Comparison of ENCODE assay signal across 13 cellular contexts in the genomic region with DNA sequence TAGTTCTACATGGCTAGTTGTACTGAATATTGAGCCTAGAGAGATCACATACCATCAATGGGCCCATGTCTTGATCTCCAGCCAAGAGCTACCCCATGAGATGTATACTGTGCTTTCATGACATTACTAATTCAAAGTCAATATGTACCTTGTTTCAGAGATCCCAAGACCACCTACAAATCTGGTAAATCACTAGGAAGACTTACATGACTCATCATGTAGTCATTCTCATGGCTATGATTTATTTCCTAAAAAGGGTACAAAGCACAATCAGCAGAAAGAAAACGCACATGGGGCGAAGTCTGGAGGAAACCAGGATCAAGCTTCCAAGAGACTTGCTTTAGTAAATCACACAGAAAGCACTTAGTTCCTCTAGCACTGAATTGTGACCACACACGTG.
DNase-seq lines count a peak whose midpoint lies in the region; ATAC-seq and FAIRE-seq lines count a peak whose summit lies in the region.
"Had no signal": no experiment of that assay in that cellular context is flagged by ENCODE, and none has a peak within 500 bp of the region (broad histone marks: within the 10 kb centered on the region; RNA-seq: fewer than 3 reads in every experiment).

No MANE protein-coding gene starts in this region.

- H3K27ac Mint-ChIP-seq in activated naive CD8-positive, alpha-beta T cell treated with anti-CD3 and anti-CD28 coated beads, Interleukin-2, amount 50 U/mL, for 24 hours = no peak overlapping the region
- no peak overlapping the region for H3K27ac Mint-ChIP-seq in activated naive CD8-positive, alpha-beta T cell treated with anti-CD3 and anti-CD28 coated beads for 36 hours
- H3K27ac Mint-ChIP-seq in activated CD8-positive, alpha-beta T cell treated with anti-CD3 and anti-CD28 coated beads, Interleukin-2, amount 10 ng/mL, durations not matched to agents 7 days and 5 days = no peak overlapping the region
- H3K27ac Mint-ChIP-seq: activated CD4-positive, alpha-beta T cell treated with anti-CD3 and anti-CD28 coated beads, Interleukin-2, amount 10 ng/mL, durations not matched to agents 24 days and 14 days had no signal

- FAIRE-seq in urothelium cell line (lab: Jason Lieb, UNC) = no peak

- no peak overlapping the region for H3K4me3 Mint-ChIP-seq in activated naive CD8-positive, alpha-beta T cell treated with anti-CD3 and anti-CD28 coated beads, Interleukin-2, amount 50 U/mL, for 24 hours
- H3K4me3 Mint-ChIP-seq in activated naive CD8-positive, alpha-beta T cell treated with anti-CD3 and anti-CD28 coated beads for 36 hours = no peak overlapping the region
- no peak overlapping the region for H3K4me3 Mint-ChIP-seq in activated CD8-positive, alpha-beta T cell treated with anti-CD3 and anti-CD28 coated beads, Interleukin-2, amount 10 ng/mL, durations not matched to agents 7 days and 5 days
- H3K4me3 Mint-ChIP-seq: activated CD4-positive, alpha-beta T cell treated with anti-CD3 and anti-CD28 coated beads, Interleukin-2, amount 10 ng/mL, durations not matched to agents 24 days and 14 days had no signal

- H3K36me3 Mint-ChIP-seq in activated naive CD8-positive, alpha-beta T cell treated with anti-CD3 and anti-CD28 coated beads, Interleukin-2, amount 50 U/mL, for 24 hours (ENCODE audit: low read depth) = peaks cover 7% of the 10 kb centered on the region
- peaks cover 49% of the 10 kb centered on the region for H3K36me3 Mint-ChIP-seq in activated naive CD8-positive, alpha-beta T cell treated with anti-CD3 and anti-CD28 coated beads for 36 hours
- no peaks in the 10 kb centered on the region for H3K36me3 Mint-ChIP-seq in activated CD8-positive, alpha-beta T cell treated with anti-CD3 and anti-CD28 coated beads, Interleukin-2, amount 10 ng/mL, durations not matched to agents 7 days and 5 days (ENCODE audit: low read depth)

- POLR2A ChIA-PET in activated CD8-positive, alpha-beta T cell treated with anti-CD3 and anti-CD28 coated beads, Interleukin-2, amount 10 ng/mL, durations not matched to agents 7 days and 5 days (lab: Charles Lee) = no interaction called here

- H3K9me3 Mint-ChIP-seq in activated naive CD8-positive, alpha-beta T cell treated with anti-CD3 and anti-CD28 coated beads, Interleukin-2, amount 50 U/mL, for 24 hours = no peaks in the 10 kb centered on the region
- H3K9me3 Mint-ChIP-seq in activated naive CD8-positive, alpha-beta T cell treated with anti-CD3 and anti-CD28 coated beads for 36 hours = peaks cover 9% of the 10 kb centered on the region
- H3K9me3 Mint-ChIP-seq in activated CD8-positive, alpha-beta T cell treated with anti-CD3 and anti-CD28 coated beads, Interleukin-2, amount 10 ng/mL, durations not matched to agents 7 days and 5 days (ENCODE audit: insufficient read depth) = no peaks in the 10 kb centered on the region

- H3K4me1 Mint-ChIP-seq in activated naive CD8-positive, alpha-beta T cell treated with anti-CD3 and anti-CD28 coated beads, Interleukin-2, amount 50 U/mL, for 24 hours = peaks cover 42% of the 10 kb centered on the region
- peaks cover 45% of the 10 kb centered on the region for H3K4me1 Mint-ChIP-seq in activated naive CD8-positive, alpha-beta T cell treated with anti-CD3 and anti-CD28 coated beads for 36 hours
- H3K4me1 Mint-ChIP-seq in activated CD8-positive, alpha-beta T cell treated with anti-CD3 and anti-CD28 coated beads, Interleukin-2, amount 10 ng/mL, durations not matched to agents 7 days and 5 days (ENCODE audit: low read depth) = no peaks in the 10 kb centered on the region

- no peaks in the 10 kb centered on the region for H3K27me3 Mint-ChIP-seq in activated naive CD8-positive, alpha-beta T cell treated with anti-CD3 and anti-CD28 coated beads, Interleukin-2, amount 50 U/mL, for 24 hours
- no peaks in the 10 kb centered on the region for H3K27me3 Mint-ChIP-seq in activated naive CD8-positive, alpha-beta T cell treated with anti-CD3 and anti-CD28 coated beads for 36 hours
- no peaks in the 10 kb centered on the region for H3K27me3 Mint-ChIP-seq in activated CD8-positive, alpha-beta T cell treated with anti-CD3 and anti-CD28 coated beads, Interleukin-2, amount 10 ng/mL, durations not matched to agents 7 days and 5 days (ENCODE audit: low read depth)
- H3K27me3 Mint-ChIP-seq: activated CD4-positive, alpha-beta T cell treated with anti-CD3 and anti-CD28 coated beads, Interleukin-2, amount 10 ng/mL, durations not matched to agents 24 days and 14 days had no signal

- CTCF ChIA-PET in activated CD8-positive, alpha-beta T cell treated with anti-CD3 and anti-CD28 coated beads, Interleukin-2, amount 10 ng/mL, durations not matched to agents 7 days and 5 days (lab: Charles Lee) = no interaction called here

- peak; percentile 50 for ATAC-seq in activated naive CD8-positive, alpha-beta T cell treated with anti-CD3 and anti-CD28 coated beads, Interleukin-2, amount 50 U/mL, for 24 hours
- no peak for ATAC-seq in activated CD8-positive, alpha-beta T cell treated with anti-CD3 and anti-CD28 coated beads, Interleukin-2, amount 10 ng/mL, durations not matched to agents 7 days and 5 days
- ATAC-seq in HG03135 (IDR thresholded peaks at IDR 0.05; ENCODE audit: unreplicated experiment) = no peak

- no peak for DNase-seq in activated naive CD8-positive, alpha-beta T cell treated with anti-CD3 and anti-CD28 coated beads, Interleukin-2, amount 50 U/mL, for 24 hours
- DNase-seq in activated naive CD8-positive, alpha-beta T cell treated with anti-CD3 and anti-CD28 coated beads for 36 hours = no peak
- peak; percentile 51 for DNase-seq in astrocyte of the hippocampus (ENCODE audit: low read depth, low spot score)
- peak; percentile 57 for DNase-seq in glomerular endothelial cell (ENCODE audit: extremely low read depth, low read depth, low spot score)
- DNase-seq in urothelium cell line (ENCODE audit: low spot score) = peak; percentile 46
- DNase-seq in activated CD8-positive, alpha-beta T cell treated with anti-CD3 and anti-CD28 coated beads, Interleukin-2, amount 10 ng/mL, durations not matched to agents 7 days and 5 days = no peak
- no peak for DNase-seq in NCI-H510A treated with DMSO at 0.1 percent for 48 hours (lab: John Stamatoyannopoulos, UW)
- DNase-seq: activated CD4-positive, alpha-beta T cell treated with anti-CD3 and anti-CD28 coated beads, Interleukin-2, amount 10 ng/mL, durations not matched to agents 24 days and 14 days; central memory CD4-positive, alpha-beta T cell; COR-L47; spleen; SW 1271 had no signal

Comparison
In these comparisons a context has a peak if more than half of its experiments do, and no peak if none do; other contexts are left out.
1. DNase-seq: peak in astrocyte of the hippocampus (single experiment), glomerular endothelial cell (single experiment) and urothelium cell line (single experiment); none in activated naive CD8-positive, alpha-beta T cell treated with anti-CD3 and anti-CD28 coated beads, Interleukin-2, amount 50 U/mL, for 24 hours (single experiment), activated naive CD8-positive, alpha-beta T cell treated with anti-CD3 and anti-CD28 coated beads for 36 hours (single experiment), activated CD8-positive, alpha-beta T cell treated with anti-CD3 and anti-CD28 coated beads, Interleukin-2, amount 10 ng/mL, durations not matched to agents 7 days and 5 days (single experiment) and NCI-H510A treated with DMSO at 0.1 percent for 48 hours (single experiment).